ENCODE assay signal across 15 cellular contexts in the genomic region with DNA sequence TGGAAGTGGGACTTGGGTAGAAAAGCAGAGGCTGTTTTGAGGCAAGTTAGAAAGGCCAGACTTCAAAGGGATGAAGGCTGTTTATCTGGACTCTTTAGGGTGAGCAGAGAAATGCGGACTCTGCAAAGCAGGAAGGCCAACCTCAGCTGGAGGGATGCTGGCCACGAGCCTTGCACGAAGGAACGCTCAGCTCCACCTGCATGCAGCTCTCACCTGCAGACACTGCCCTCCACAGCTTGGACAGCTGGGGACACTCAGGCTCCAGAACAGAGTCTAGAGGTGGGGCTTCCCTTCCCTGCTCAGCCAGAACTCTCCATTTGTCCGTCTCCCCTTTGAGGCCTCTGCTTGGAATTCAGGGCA.
DNase-seq lines count a peak whose midpoint lies in the region; ATAC-seq and TF ChIP-seq lines count a peak whose summit lies in the region.
"Had no signal": no experiment of that assay in that cellular context is flagged by ENCODE, and none has a peak within 500 bp of the region (broad histone marks: within the 10 kb centered on the region; RNA-seq: fewer than 3 reads in every experiment).

No MANE protein-coding gene starts in this region.

- H3K9me3 Mint-ChIP-seq in CD4-positive, alpha-beta memory T cell = no peaks in the 10 kb centered on the region
- no peaks in the 10 kb centered on the region for H3K9me3 Mint-ChIP-seq in activated naive CD8-positive, alpha-beta T cell treated with anti-CD3 and anti-CD28 coated beads for 36 hours
- H3K9me3 Mint-ChIP-seq in naive thymus-derived CD8-positive, alpha-beta T cell = no peaks in the 10 kb centered on the region

- intact Hi-C loops in CD4-positive, alpha-beta memory T cell (cut with micrococcal nuclease) = no loop called here

- TF ChIP-seq CTCF in HL-60 (IDR thresholded peaks at IDR 0.05; ENCODE audit: insufficient read depth, low read length) = no peak

- POLR2A ChIA-PET in CD4-positive, alpha-beta memory T cell (lab: Charles Lee; ENCODE audit: partially characterized antibody) = no interaction called here
- POLR2A ChIA-PET in naive thymus-derived CD8-positive, alpha-beta T cell (lab: Charles Lee) = no interaction called here

- H3K9me3 ChIP-seq in CD4-positive, alpha-beta memory T cell (ENCODE audit: control insufficient read depth in 1 of 2, low read length in 2 of 2) = no peaks in the 10 kb centered on the region
- H3K9me3 ChIP-seq: Peyer's patch had no signal

- no peaks in the 10 kb centered on the region for H3K27me3 Mint-ChIP-seq in CD4-positive, alpha-beta memory T cell
- H3K27me3 Mint-ChIP-seq in activated naive CD8-positive, alpha-beta T cell treated with anti-CD3 and anti-CD28 coated beads for 36 hours = no peaks in the 10 kb centered on the region
- H3K27me3 Mint-ChIP-seq in naive thymus-derived CD8-positive, alpha-beta T cell = no peaks in the 10 kb centered on the region

- CTCF ChIA-PET in CD4-positive, alpha-beta memory T cell (lab: Charles Lee; ENCODE audit: partially characterized antibody) = interaction anchor here (0.7 to 3.9 kb wide), 2 partner anchors 21 to 227 kb away, joined by 3 to 10 read pairs; no protein-coding TSS in a partner anchor

- no peak for ATAC-seq in naive thymus-derived CD8-positive, alpha-beta T cell
- no peak for ATAC-seq in GM18520 (IDR thresholded peaks at IDR 0.05; ENCODE audit: unreplicated experiment)
- ATAC-seq: stimulated activated memory B cell treated with anti-CD40 and anti-IgM and Interleukin-4, amounts not matched to agents 10 μg/mL and 1 μg/mL and 100 μg/mL, for 72 hours had no signal

- peak overlapping the region in 6 of 8 donors; percentile 35 to 86 (median 68) for H3K4me3 Mint-ChIP-seq in CD4-positive, alpha-beta memory T cell
- H3K4me3 Mint-ChIP-seq in activated naive CD8-positive, alpha-beta T cell treated with anti-CD3 and anti-CD28 coated beads for 36 hours = no peak overlapping the region
- peak overlapping the region in 2 of 10 donors; percentile 75 to 83 for H3K4me3 Mint-ChIP-seq in naive thymus-derived CD8-positive, alpha-beta T cell
- H3K4me3 Mint-ChIP-seq: HFFc6; stimulated activated memory B cell treated with anti-CD40 and anti-IgM and Interleukin-4, amounts not matched to agents 10 μg/mL and 1 μg/mL and 100 μg/mL, for 72 hours had no signal

- no peak overlapping the region for H3K4me3 ChIP-seq in CD4-positive, alpha-beta memory T cell (ENCODE audit: low read length in 2 of 2)
- no peak overlapping the region for H3K4me3 ChIP-seq in HL-60 (replicated peaks; ENCODE audit: insufficient read depth, low read length)
- H3K4me3 ChIP-seq: Peyer's patch had no signal

- H3K27ac Mint-ChIP-seq in CD4-positive, alpha-beta memory T cell = peak overlapping the region in 5 of 7 donors; percentile 80 to 91 (median 84)
- H3K27ac Mint-ChIP-seq in activated naive CD8-positive, alpha-beta T cell treated with anti-CD3 and anti-CD28 coated beads for 36 hours = peak overlapping the region; percentile 98
- H3K27ac Mint-ChIP-seq in naive thymus-derived CD8-positive, alpha-beta T cell = peak overlapping the region in 6 of 10 donors; percentile 14 to 80 (median 67)
- H3K27ac Mint-ChIP-seq: stimulated activated memory B cell treated with anti-CD40 and anti-IgM and Interleukin-4, amounts not matched to agents 10 μg/mL and 1 μg/mL and 100 μg/mL, for 72 hours had no signal

- peak overlapping the region; percentile 26 for H3K27ac ChIP-seq in CD4-positive, alpha-beta memory T cell (ENCODE audit: low read depth, low read length)
- H3K27ac ChIP-seq in HL-60 (replicated peaks) = peak overlapping the region; percentile 74
- H3K27ac ChIP-seq: KMS-11 had no signal

- DNase-seq in CD4-positive, alpha-beta memory T cell = no peak
- no peak for DNase-seq in HL-60 (ENCODE audit: low read depth in 1 of 2, low spot score in 1 of 2)
- DNase-seq in activated naive CD8-positive, alpha-beta T cell treated with anti-CD3 and anti-CD28 coated beads for 36 hours = no peak
- no peak for DNase-seq in naive thymus-derived CD8-positive, alpha-beta T cell
- no peak for DNase-seq in GF-D8 (lab: John Stamatoyannopoulos, UW)
- no peak for DNase-seq in stimulated activated CD4-positive, alpha-beta T cell treated with anti-CD3 and anti-CD28 coated beads, Interleukin-4, amount 100 ng/mL, for 24 hours
- DNase-seq in hepatic stellate cell (ENCODE audit: low spot score) = no peak
- DNase-seq: activated gamma-delta T cell, cortex of kidney, HFFc6, NCI-H2171 treated with DMSO at 0.1 percent for 48 hours had no signal

- H3K36me3 Mint-ChIP-seq in CD4-positive, alpha-beta memory T cell = peaks cover 6 to 8% of the 10 kb centered on the region in 2 donors
- no peaks in the 10 kb centered on the region for H3K36me3 Mint-ChIP-seq in activated naive CD8-positive, alpha-beta T cell treated with anti-CD3 and anti-CD28 coated beads for 36 hours
- H3K36me3 Mint-ChIP-seq in naive thymus-derived CD8-positive, alpha-beta T cell = peaks cover 0 to 2% (median 0%) of the 10 kb centered on the region in 3 donors
- H3K36me3 Mint-ChIP-seq: stimulated activated memory B cell treated with anti-CD40 and anti-IgM and Interleukin-4, amounts not matched to agents 10 μg/mL and 1 μg/mL and 100 μg/mL, for 72 hours had no signal

- H3K36me3 ChIP-seq in CD4-positive, alpha-beta memory T cell (ENCODE audit: insufficient read depth, low read length) = no peaks in the 10 kb centered on the region
- H3K36me3 ChIP-seq: Peyer's patch had no signal

- H3K4me1 Mint-ChIP-seq in CD4-positive, alpha-beta memory T cell = peaks cover 8 to 41% (median 19%) of the 10 kb centered on the region in 4 donors
- peaks cover 42% of the 10 kb centered on the region for H3K4me1 Mint-ChIP-seq in activated naive CD8-positive, alpha-beta T cell treated with anti-CD3 and anti-CD28 coated beads for 36 hours
- peaks cover 18 to 57% (median 30%) of the 10 kb centered on the region in 4 donors for H3K4me1 Mint-ChIP-seq in naive thymus-derived CD8-positive, alpha-beta T cell
- H3K4me1 Mint-ChIP-seq: stimulated activated memory B cell treated with anti-CD40 and anti-IgM and Interleukin-4, amounts not matched to agents 10 μg/mL and 1 μg/mL and 100 μg/mL, for 72 hours had no signal

- H3K4me1 ChIP-seq in CD4-positive, alpha-beta memory T cell (ENCODE audit: insufficient read depth, low read length) = peaks cover 20% of the 10 kb centered on the region

- H3K27me3 ChIP-seq in CD4-positive, alpha-beta memory T cell (ENCODE audit: insufficient read depth, low read length) = no peaks in the 10 kb centered on the region
- no peaks in the 10 kb centered on the region for H3K27me3 ChIP-seq in HL-60 (ENCODE audit: insufficient read depth, poor library complexity, severe bottlenecking)
- H3K27me3 ChIP-seq: Peyer's patch had no signal
